8 cellular contexts compared by ENCODE assay signal in genomic region chr22:49852898-49853894, GRCh38. TPM values are rescaled to one million over a fixed set of nuclear protein-coding genes. Genes with fewer than 3 reads are reported as not detected.
DNase-seq lines count a peak whose midpoint lies in the region; ATAC-seq and TF ChIP-seq lines count a peak whose summit lies in the region.

Gene ZBED4, plus strand, starts transcription at chr22:49853844. Its CDS starts 29,819 bp downstream, at chr22:49883663.

- peak within 1 kb of the TSS; percentile 92 for H3K4me3 ChIP-seq in Jurkat, Clone E6-1 (ENCODE audit: low read length)

- peaks cover 16% of the 10 kb centered on the region for H3K27me3 Mint-ChIP-seq in activated T-cell treated with anti-CD3 and anti-CD28 coated beads, Interleukin-2, amount 50 U/mL, for 24 hours

- peaks cover 41% of the 10 kb centered on the region for H3K4me1 Mint-ChIP-seq in activated T-cell treated with anti-CD3 and anti-CD28 coated beads, Interleukin-2, amount 50 U/mL, for 24 hours (ENCODE audit: low read depth)

- H3K9me3 Mint-ChIP-seq in activated T-cell treated with anti-CD3 and anti-CD28 coated beads, Interleukin-2, amount 50 U/mL, for 24 hours = no peaks in the 10 kb centered on the region

- peak; percentile 51 for ATAC-seq in GM21717 (IDR thresholded peaks at IDR 0.05; ENCODE audit: unreplicated experiment)

- peak within 1 kb of the TSS; percentile 90 for H3K4me3 Mint-ChIP-seq in activated T-cell treated with anti-CD3 and anti-CD28 coated beads, Interleukin-2, amount 50 U/mL, for 24 hours

- peak; percentile 92 for TF ChIP-seq POLR2A in erythroblast (IDR thresholded peaks at IDR 0.05; ENCODE audit: low read length)

- peaks cover 14% of the 10 kb centered on the region for H3K36me3 Mint-ChIP-seq in activated T-cell treated with anti-CD3 and anti-CD28 coated beads, Interleukin-2, amount 50 U/mL, for 24 hours (ENCODE audit: low read depth)

- H3K27ac Mint-ChIP-seq in activated T-cell treated with anti-CD3 and anti-CD28 coated beads, Interleukin-2, amount 50 U/mL, for 24 hours = peak within 1 kb of the TSS; percentile 92

- peak; percentile 97 for DNase-seq in DMS53 (lab: John Stamatoyannopoulos, UW)
- DNase-seq in Jurkat, Clone E6-1 (ENCODE audit: low read depth, low spot score) = peak; percentile 94
- peak; percentile 99 for DNase-seq in activated T-cell treated with anti-CD3 and anti-CD28 coated beads, Interleukin-2, amount 50 U/mL, for 24 hours
- peak; percentile 97 to 99 for DNase-seq in erythroblast (lab: John Stamatoyannopoulos, UW)
- peak; percentile 98 for DNase-seq in mucosa of gallbladder (ENCODE audit: low spot score)
- peak; percentile 99 for DNase-seq in stimulated activated CD8-positive, alpha-beta memory T cell treated with anti-CD3 and anti-CD28 coated beads, Interleukin-4, amount 100 ng/mL, for 24 hours (ENCODE audit: low read depth)

TF ChIP-seq in PFSK-1, 5 proteins besides CTCF, POLR2A, EP300 and RAD21:
- no peak for TF ChIP-seq SIN3A (IDR thresholded peaks at IDR 0.05; ENCODE audit: borderline replicate concordance, insufficient read depth, low read length)
- TF ChIP-seq REST (IDR thresholded peaks at IDR 0.05; ENCODE audit: insufficient read depth in 1 of 2, low read depth in 2 of 2, low read length in 2 of 2) = no peak
- TF ChIP-seq FOXP2 (optimal IDR thresholded peaks at IDR 0.05; ENCODE audit: borderline replicate concordance, extremely low read depth, extremely low read length, insufficient read depth) = peak; percentile 31
- peak; percentile 69 for TF ChIP-seq POLR2AphosphoS5 (IDR thresholded peaks at IDR 0.05; ENCODE audit: low read depth, low read length)
- no peak for TF ChIP-seq TAF1 (IDR thresholded peaks at IDR 0.05; ENCODE audit: borderline replicate concordance, insufficient read depth, low read length)

RNA-seq across cellular contexts. Expression of gene ZBED4, which starts in this region (rescaled TPM):
- 38.2 TPM for polyA plus RNA-seq in Jurkat, Clone E6-1 (2012; ENCODE audit: insufficient read depth, insufficient read length)
- polyA plus RNA-seq in PFSK-1 (2012; ENCODE audit: insufficient read length, low read depth) = 17.9 TPM
- 11.2 TPM for total RNA-seq in mucosa of gallbladder

Comparison
In these comparisons a context has a peak if more than half of its experiments do, and no peak if none do; other contexts are left out.
1. Peak in every context shown above with its lines: DNase-seq, ATAC-seq and H3K4me3 ChIP-seq.